ENCODE assay signal across 27 cellular contexts in the genomic region with DNA sequence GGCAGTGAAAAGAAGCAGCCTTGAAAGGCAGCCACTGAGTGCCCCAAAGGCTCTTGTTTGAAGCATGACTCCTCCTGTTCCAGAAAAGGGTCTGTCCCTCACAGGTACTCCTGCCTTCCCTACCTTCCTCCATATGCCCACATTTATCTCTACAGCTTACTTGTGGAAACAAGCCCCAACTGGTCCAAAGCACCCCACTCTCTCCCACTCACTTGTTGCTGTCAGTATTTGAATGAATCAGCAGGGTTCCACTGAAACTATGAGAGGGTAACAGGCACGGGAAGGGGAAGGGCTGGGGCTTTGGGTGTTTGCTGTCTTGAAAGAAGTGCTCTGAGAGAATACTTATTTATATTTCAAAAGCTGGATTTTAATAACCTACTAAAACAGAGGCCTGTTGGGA. TPM values are rescaled to one million over a fixed set of nuclear protein-coding genes. Genes with fewer than 3 reads are reported as not detected.
DNase-seq lines count a peak whose midpoint lies in the region; ATAC-seq and TF ChIP-seq lines count a peak whose summit lies in the region.
"Had no signal": no experiment of that assay in that cellular context is flagged by ENCODE, and none has a peak within 500 bp of the region (broad histone marks: within the 10 kb centered on the region; RNA-seq: fewer than 3 reads in every experiment).

No MANE protein-coding gene starts in this region.

- ATAC-seq in activated naive CD4-positive, alpha-beta T cell treated with anti-CD3 and anti-CD28 coated beads, Interleukin-2, amount 50 U/mL, for 72 hours: peak; percentile 33 to 64
- peak; percentile 64 for ATAC-seq in GM21529 (IDR thresholded peaks at IDR 0.05; ENCODE audit: unreplicated experiment)
- ATAC-seq in stimulated activated naive CD8-positive, alpha-beta T cell treated with anti-CD3 and anti-CD28 coated beads, Interleukin-15, amount 100 ng/mL, for 72 hours: peak; percentile 68
- no peak for ATAC-seq in omental fat pad (ENCODE audit: low FRiP score)
- ATAC-seq: activated CD4-positive, CD25-positive, alpha-beta regulatory T cell treated with anti-CD3 and anti-CD28 coated beads, Interleukin-2, amount 50 U/mL, for 24 hours; esophagus mucosa; left lobe of liver; naive thymus-derived CD4-positive, alpha-beta T cell had no signal

- H3K4me3 Mint-ChIP-seq in T-helper 2 cell treated with Interferon-gamma antibody and Interleukin-4, amounts not matched to agents 5 μg/mL and 100 μg/mL, for 36 hours: no peak overlapping the region
- no peak overlapping the region for H3K4me3 Mint-ChIP-seq in stimulated activated naive CD8-positive, alpha-beta T cell treated with anti-CD3 and anti-CD28 coated beads, Interleukin-15, amount 100 ng/mL, for 72 hours
- H3K4me3 Mint-ChIP-seq: brain; naive thymus-derived CD4-positive, alpha-beta T cell had no signal

- H3K27me3 ChIP-seq in H7 (ENCODE audit: control insufficient read depth, insufficient read depth, low read length): no peaks in the 10 kb centered on the region
- H3K27me3 ChIP-seq: BLaER1, hepatocyte had no signal

- H3K4me1 Mint-ChIP-seq in T-helper 2 cell treated with Interferon-gamma antibody and Interleukin-4, amounts not matched to agents 5 μg/mL and 100 μg/mL, for 36 hours (ENCODE audit: low read depth): no peaks in the 10 kb centered on the region
- no peaks in the 10 kb centered on the region for H3K4me1 Mint-ChIP-seq in stimulated activated naive CD8-positive, alpha-beta T cell treated with anti-CD3 and anti-CD28 coated beads, Interleukin-15, amount 100 ng/mL, for 72 hours
- H3K4me1 Mint-ChIP-seq: brain had no signal

- H3K27ac Mint-ChIP-seq in activated naive CD4-positive, alpha-beta T cell treated with anti-CD3 and anti-CD28 coated beads, Interleukin-2, amount 50 U/mL, for 72 hours: no peak overlapping the region
- no peak overlapping the region for H3K27ac Mint-ChIP-seq in T-helper 2 cell treated with Interferon-gamma antibody and Interleukin-4, amounts not matched to agents 5 μg/mL and 100 μg/mL, for 36 hours
- H3K27ac Mint-ChIP-seq in stimulated activated naive CD8-positive, alpha-beta T cell treated with anti-CD3 and anti-CD28 coated beads, Interleukin-15, amount 100 ng/mL, for 72 hours: peak overlapping the region in 1 of 2 donors; percentile 38
- H3K27ac Mint-ChIP-seq: activated T-helper 2 cell treated with anti-CD3 and anti-CD28 coated beads, Interferon-gamma antibody, Interleukin-2, Interleukin-4, amounts not matched to agents 10 μg/mL and 5 μg/mL and 100 μg/mL, durations not matched to agents 14 hours and 24 hours and 36 hours; brain; naive thymus-derived CD4-positive, alpha-beta T cell had no signal

- DNase-seq in activated naive CD4-positive, alpha-beta T cell treated with anti-CD3 and anti-CD28 coated beads, Interleukin-2, amount 50 U/mL, for 72 hours (ENCODE audit: low spot score in 2 of 2): no peak
- no peak for DNase-seq in activated naive CD4-positive, alpha-beta T cell treated with Interleukin-2 at 50 U/mL for 16 hours
- DNase-seq in T-helper 2 cell treated with Interferon-gamma antibody and Interleukin-4, amounts not matched to agents 5 μg/mL and 100 μg/mL, for 36 hours (ENCODE audit: low spot score): peak; percentile 27
- DNase-seq in stimulated activated naive CD8-positive, alpha-beta T cell treated with anti-CD3 and anti-CD28 coated beads, Interleukin-15, amount 100 ng/mL, for 72 hours: no peak
- DNase-seq in omental fat pad (ENCODE audit: low spot score): no peak
- no peak for DNase-seq in H7
- DNase-seq: Caco-2; DND-41; effector memory CD4-positive, alpha-beta T cell; foreskin melanocyte; GOT3; IMR-90; naive thymus-derived CD4-positive, alpha-beta T cell; NCI-H1105; NCI-H1930; NCI-H2227 treated with DMSO at 0.1 percent for 48 hours; NCI-H69; nucleus accumbens; T-helper 1 cell had no signal

- H3K27me3 Mint-ChIP-seq in T-helper 2 cell treated with Interferon-gamma antibody and Interleukin-4, amounts not matched to agents 5 μg/mL and 100 μg/mL, for 36 hours (ENCODE audit: low read depth): no peaks in the 10 kb centered on the region
- no peaks in the 10 kb centered on the region for H3K27me3 Mint-ChIP-seq in stimulated activated naive CD8-positive, alpha-beta T cell treated with anti-CD3 and anti-CD28 coated beads, Interleukin-15, amount 100 ng/mL, for 72 hours

- peaks cover 6 to 11% of the 10 kb centered on the region in 2 donors for H3K9me3 Mint-ChIP-seq in activated naive CD4-positive, alpha-beta T cell treated with anti-CD3 and anti-CD28 coated beads, Interleukin-2, amount 50 U/mL, for 72 hours
- peaks cover 20% of the 10 kb centered on the region for H3K9me3 Mint-ChIP-seq in T-helper 2 cell treated with Interferon-gamma antibody and Interleukin-4, amounts not matched to agents 5 μg/mL and 100 μg/mL, for 36 hours
- peaks cover 8 to 23% of the 10 kb centered on the region in 2 donors for H3K9me3 Mint-ChIP-seq in stimulated activated naive CD8-positive, alpha-beta T cell treated with anti-CD3 and anti-CD28 coated beads, Interleukin-15, amount 100 ng/mL, for 72 hours

- peaks cover 16% of the 10 kb centered on the region in 2 donors for H3K36me3 Mint-ChIP-seq in activated naive CD4-positive, alpha-beta T cell treated with anti-CD3 and anti-CD28 coated beads, Interleukin-2, amount 50 U/mL, for 72 hours
- peaks cover 7% of the 10 kb centered on the region for H3K36me3 Mint-ChIP-seq in T-helper 2 cell treated with Interferon-gamma antibody and Interleukin-4, amounts not matched to agents 5 μg/mL and 100 μg/mL, for 36 hours (ENCODE audit: low read depth)

- no peak for TF ChIP-seq CTCF in omental fat pad (IDR thresholded peaks at IDR 0.05)

- no peak overlapping the region for H3K4me3 ChIP-seq in H7 (ENCODE audit: insufficient read depth, low read depth, low read length)
- H3K4me3 ChIP-seq: BLaER1, hepatocyte had no signal

- no peaks in the 10 kb centered on the region for H3K36me3 ChIP-seq in H7 (replicated peaks; ENCODE audit: control insufficient read depth, insufficient read depth, low read length)
- H3K36me3 ChIP-seq: BLaER1 had no signal

RNA-seq across cellular contexts. Expression of gene GPR143, which starts 34.9 kb away (rescaled TPM):
- total RNA-seq in activated naive CD4-positive, alpha-beta T cell treated with anti-CD3 and anti-CD28 coated beads, Interleukin-2, amount 50 U/mL, for 72 hours: not detected
- 1 to 10 TPM in 3 of 4 donors, not detected in 1; 1.1 to 1.6 (median 1.2) TPM for total RNA-seq in omental fat pad
- 29.6 and 32.1 TPM in 2 replicates for total RNA-seq in H7 (2014; rRNA removed; shearing (Covaris generic))
- total RNA-seq: activated T-helper 2 cell treated with anti-CD3 and anti-CD28 coated beads, Interferon-gamma antibody, Interleukin-2, Interleukin-4, amounts not matched to agents 10 μg/mL and 5 μg/mL and 100 μg/mL, durations not matched to agents 14 hours and 24 hours and 36 hours; IMR-90; naive thymus-derived CD4-positive, alpha-beta T cell had no signal

RNA-seq across cellular contexts. Expression of gene SHROOM2, which starts 55.5 kb away (rescaled TPM):
- not detected for total RNA-seq in activated naive CD4-positive, alpha-beta T cell treated with anti-CD3 and anti-CD28 coated beads, Interleukin-2, amount 50 U/mL, for 72 hours
- total RNA-seq in omental fat pad: 1 to 10 TPM in 3 of 4 donors, under 1 TPM in 1; 0.88 to 2.4 (median 2.1) TPM
- 22.9 and 24.1 TPM in 2 replicates for total RNA-seq in H7 (2014; rRNA removed; shearing (Covaris generic))
- total RNA-seq: activated T-helper 2 cell treated with anti-CD3 and anti-CD28 coated beads, Interferon-gamma antibody, Interleukin-2, Interleukin-4, amounts not matched to agents 10 μg/mL and 5 μg/mL and 100 μg/mL, durations not matched to agents 14 hours and 24 hours and 36 hours; naive thymus-derived CD4-positive, alpha-beta T cell had no signal

Comparison
In these comparisons a context has a peak if more than half of its experiments do, and no peak if none do; other contexts are left out.
1. RNA of gene GPR143, which starts 34.9 kb away (total RNA-seq): 29.6 to 32.1 TPM in H7; 1.1 to 1.6 TPM in omental fat pad and not detected in activated naive CD4-positive, alpha-beta T cell treated with anti-CD3 and anti-CD28 coated beads, Interleukin-2, amount 50 U/mL, for 72 hours; every median in the first group is over 10 times any median in the second.